In genomic region chr1:30718636-30719405, GRCh38 we compare ENCODE assay signal across 8 cellular contexts. TPM values are rescaled to one million over a fixed set of nuclear protein-coding genes. Genes with fewer than 3 reads are reported as not detected.
DNase-seq lines count a peak whose midpoint lies in the region; ATAC-seq and TF ChIP-seq lines count a peak whose summit lies in the region.

No MANE protein-coding gene starts in this region.

- TF ChIP-seq POLR2A in vagina (IDR thresholded peaks at IDR 0.05) = peak in 1 of 2 donors; percentile 96

- H3K4me3 Mint-ChIP-seq in T-cell = peak overlapping the region; percentile 74 to 84 (median 83)

- peak overlapping the region; percentile 64; the same call in 1 of the 2 replicates for H3K4me3 ChIP-seq in GM08714 (ENCODE audit: low read length)
- peak overlapping the region; percentile 49 for H3K4me3 ChIP-seq in HAP-1
- H3K4me3 ChIP-seq in MG63 = peak overlapping the region; percentile 59
- H3K4me3 ChIP-seq in vagina = peak overlapping the region; percentile 54 to 73

- CTCF ChIA-PET in T-cell (lab: Charles Lee) = interaction anchor here (0.6 to 5.4 kb wide), 21 partner anchors 15 to 1540 kb away, joined by 3 to 114 read pairs (median 5); partner anchors contain the start of gene LAPTM5 (in 1 of the 2)

- H3K9me3 ChIP-seq in HAP-1 (peaks cover 6% of the 10 kb centered on the region), MG63 (peaks cover 5% of the 10 kb centered on the region; the same call in 1 of the 2 replicates), vagina (no peaks in the 10 kb centered on the region)

- peak; percentile 72 to 78 (median 77) for ATAC-seq in T-cell (replicated peaks in 1 of 4)
- ATAC-seq in left ventricle myocardium superior = peak; percentile 87

- H3K36me3 Mint-ChIP-seq in T-cell = peaks cover under 1% of the 10 kb centered on the region

- peak; percentile 94 to 100 (median 99) for TF ChIP-seq CTCF in vagina (IDR thresholded peaks at IDR 0.05)

- H3K4me1 ChIP-seq in HAP-1 (0 out of 2 replicates have a peak, but pooled peaks cover 2% of the 10 kb centered on the region), vagina (peaks cover 11% of the 10 kb centered on the region)

- DNase-seq in HAP-1 (ENCODE audit: low spot score in 2 of 2) (peak; percentile 88 to 89), MG63 (peak; percentile 95), T-cell (peak; percentile 60 to 96 (median 78)), amniotic epithelial cell (ENCODE audit: low read depth) (peak; percentile 97), left ventricle myocardium superior (peak; percentile 82), putamen (ENCODE audit: low spot score) (peak; percentile 86), vagina (ENCODE audit: extremely low spot score in 2 of 2) (peak in 1 of 2 donors; percentile 99)

- intact Hi-C loops in left ventricle myocardium superior (cut with micrococcal nuclease) = no loop called here
- intact Hi-C loops in vagina (cut with DNase I) = loop anchor here (5.0 kb wide), 2 partner anchors 193 to 1597 kb away; partner anchors contain the start of gene TMEM200B

- POLR2A ChIA-PET in T-cell (lab: Charles Lee) = interaction anchor here (0.5 to 1.3 kb wide), 11 partner anchors 11 to 1921 kb away, joined by 3 to 18 read pairs (median 5); partner anchors contain the start of genes LAPTM5 (in 1 of the 2), SNRNP40 (in 1 of the 2) and ZCCHC17 (in 1 of the 2)

- H3K27me3 ChIP-seq in HAP-1 (ENCODE audit: low read depth) = no peaks in the 10 kb centered on the region
- no peaks in the 10 kb centered on the region for H3K27me3 ChIP-seq in MG63
- H3K27me3 ChIP-seq in vagina = no peaks in the 10 kb centered on the region

- no peaks in the 10 kb centered on the region for H3K27me3 Mint-ChIP-seq in T-cell

- peaks cover 0 to 4% (median 0%) of the 10 kb centered on the region in 3 donors for H3K9me3 Mint-ChIP-seq in T-cell

- in situ Hi-C loops in HAP-1 (cut with MboI; ENCODE audit: low sequenced_read_pairs) = loop anchor here (5.0 to 25.0 kb wide), 2 partner anchors 193 to 1832 kb away; no protein-coding TSS in a partner anchor

- H3K27ac ChIP-seq in vagina = peak overlapping the region; percentile 99

- peaks cover 20 to 44% (median 40%) of the 10 kb centered on the region in 3 donors for H3K4me1 Mint-ChIP-seq in T-cell

- H3K36me3 ChIP-seq in HAP-1 (replicated peaks) (no peaks in the 10 kb centered on the region), MG63 (no peaks in the 10 kb centered on the region), vagina (no peaks in the 10 kb centered on the region)

- H3K27ac Mint-ChIP-seq in T-cell = peak overlapping the region; percentile 89 to 92

RNA-seq across cellular contexts. Expression of gene MATN1, which starts 4.6 kb away (rescaled TPM):
- not detected in 2 replicates for total RNA-seq in MG63 (2014; rRNA removed; shearing (Covaris generic); ENCODE audit: low replicate concordance)
- total RNA-seq in T-cell (1 to 10 TPM in 2 of 5 donors, under 1 TPM in 3; 0.20 to 5.5 (median 0.60) TPM), left ventricle myocardium superior (not detected), vagina (0.49 TPM)

RNA-seq across cellular contexts. Expression of gene LAPTM5, which starts 38.8 kb away (rescaled TPM):
- total RNA-seq in MG63 (2014; rRNA removed; shearing (Covaris generic); ENCODE audit: low replicate concordance) = 0.30 TPM in 1 of 2 replicates, not detected in the other
- total RNA-seq in T-cell (100 to 1,000 TPM; 529 to 586 (median 559) TPM), left ventricle myocardium superior (23.9 TPM), vagina (39.8 TPM)

Comparison
In these comparisons a context has a peak if more than half of its experiments do, and no peak if none do; other contexts are left out.
1. RNA of gene LAPTM5, which starts 38.8 kb away (total RNA-seq): 529 to 586 TPM in T-cell, 39.8 TPM in vagina (single experiment) and 23.9 TPM in left ventricle myocardium superior (single experiment); 0.30 TPM in MG63; every median in the first group is over 10 times any median in the second.
2. Peak in every context shown above with its lines, with median percentiles within 50 percentile points of each other: H3K4me3 ChIP-seq.